1 cellular context compared by ENCODE assay signal in the genomic region with DNA sequence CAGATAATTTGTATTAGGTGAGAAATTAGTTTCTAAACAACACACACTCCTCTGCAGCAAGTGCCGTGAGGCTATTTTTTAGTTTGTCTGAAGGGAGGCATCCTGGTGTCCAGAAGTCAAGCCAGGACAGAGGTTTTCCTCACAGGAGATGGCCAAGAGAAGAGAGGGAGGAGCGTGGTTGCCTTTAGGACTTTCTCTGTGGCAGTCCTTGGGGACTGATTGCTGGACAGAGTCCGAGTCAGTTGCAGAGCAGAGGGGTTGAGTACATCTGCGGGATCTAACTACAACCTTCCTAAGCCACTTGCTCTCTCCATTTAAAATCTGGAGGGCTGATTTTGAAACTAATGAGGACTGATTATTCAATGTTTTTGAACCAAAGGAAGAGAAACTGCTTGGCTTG.
A peak's percentile ranks its signal among the peaks of the same experiment; 100 is the strongest.
TF ChIP-seq lines count a peak whose summit lies in the region.

No MANE protein-coding gene starts in this region.

TF ChIP-seq in HepG2, 621 proteins besides CTCF, POLR2A, EP300 and RAD21:
- TF ChIP-seq, protein P1, sequence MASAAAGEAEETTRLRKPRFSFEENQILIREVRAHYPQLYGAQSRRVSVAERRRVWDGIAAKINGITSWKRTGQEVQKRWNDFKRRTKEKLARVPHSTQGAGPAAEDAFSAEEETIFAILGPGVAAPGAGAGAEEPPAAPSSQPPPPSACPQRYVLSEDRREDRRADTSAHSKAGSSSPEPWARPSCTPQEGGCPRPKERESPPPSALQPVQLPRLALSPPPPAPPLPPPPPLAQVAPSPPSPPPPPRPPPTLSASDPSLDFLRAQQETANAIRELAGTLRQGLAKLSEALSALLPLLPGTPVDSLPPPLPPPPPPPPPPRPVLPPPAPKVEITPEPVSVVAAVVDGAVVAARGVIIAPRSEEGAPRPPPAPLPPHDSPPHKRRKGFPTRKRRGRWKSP (CRISPR knock-in tag; IDR thresholded peaks at IDR 0.05): no peak
- TF ChIP-seq, protein P2, sequence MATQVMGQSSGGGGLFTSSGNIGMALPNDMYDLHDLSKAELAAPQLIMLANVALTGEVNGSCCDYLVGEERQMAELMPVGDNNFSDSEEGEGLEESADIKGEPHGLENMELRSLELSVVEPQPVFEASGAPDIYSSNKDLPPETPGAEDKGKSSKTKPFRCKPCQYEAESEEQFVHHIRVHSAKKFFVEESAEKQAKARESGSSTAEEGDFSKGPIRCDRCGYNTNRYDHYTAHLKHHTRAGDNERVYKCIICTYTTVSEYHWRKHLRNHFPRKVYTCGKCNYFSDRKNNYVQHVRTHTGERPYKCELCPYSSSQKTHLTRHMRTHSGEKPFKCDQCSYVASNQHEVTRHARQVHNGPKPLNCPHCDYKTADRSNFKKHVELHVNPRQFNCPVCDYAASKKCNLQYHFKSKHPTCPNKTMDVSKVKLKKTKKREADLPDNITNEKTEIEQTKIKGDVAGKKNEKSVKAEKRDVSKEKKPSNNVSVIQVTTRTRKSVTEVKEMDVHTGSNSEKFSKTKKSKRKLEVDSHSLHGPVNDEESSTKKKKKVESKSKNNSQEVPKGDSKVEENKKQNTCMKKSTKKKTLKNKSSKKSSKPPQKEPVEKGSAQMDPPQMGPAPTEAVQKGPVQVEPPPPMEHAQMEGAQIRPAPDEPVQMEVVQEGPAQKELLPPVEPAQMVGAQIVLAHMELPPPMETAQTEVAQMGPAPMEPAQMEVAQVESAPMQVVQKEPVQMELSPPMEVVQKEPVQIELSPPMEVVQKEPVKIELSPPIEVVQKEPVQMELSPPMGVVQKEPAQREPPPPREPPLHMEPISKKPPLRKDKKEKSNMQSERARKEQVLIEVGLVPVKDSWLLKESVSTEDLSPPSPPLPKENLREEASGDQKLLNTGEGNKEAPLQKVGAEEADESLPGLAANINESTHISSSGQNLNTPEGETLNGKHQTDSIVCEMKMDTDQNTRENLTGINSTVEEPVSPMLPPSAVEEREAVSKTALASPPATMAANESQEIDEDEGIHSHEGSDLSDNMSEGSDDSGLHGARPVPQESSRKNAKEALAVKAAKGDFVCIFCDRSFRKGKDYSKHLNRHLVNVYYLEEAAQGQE (IDR thresholded peaks at IDR 0.05; ENCODE audit: borderline replicate concordance in 1 of 2, low read depth in 1 of 2, low read length in 2 of 2): peak in 1 of 2 experiments; percentile 73; a peak in 3 of 4 replicates
